Comparison of ENCODE assay signal across 7 cellular contexts in the genomic region with DNA sequence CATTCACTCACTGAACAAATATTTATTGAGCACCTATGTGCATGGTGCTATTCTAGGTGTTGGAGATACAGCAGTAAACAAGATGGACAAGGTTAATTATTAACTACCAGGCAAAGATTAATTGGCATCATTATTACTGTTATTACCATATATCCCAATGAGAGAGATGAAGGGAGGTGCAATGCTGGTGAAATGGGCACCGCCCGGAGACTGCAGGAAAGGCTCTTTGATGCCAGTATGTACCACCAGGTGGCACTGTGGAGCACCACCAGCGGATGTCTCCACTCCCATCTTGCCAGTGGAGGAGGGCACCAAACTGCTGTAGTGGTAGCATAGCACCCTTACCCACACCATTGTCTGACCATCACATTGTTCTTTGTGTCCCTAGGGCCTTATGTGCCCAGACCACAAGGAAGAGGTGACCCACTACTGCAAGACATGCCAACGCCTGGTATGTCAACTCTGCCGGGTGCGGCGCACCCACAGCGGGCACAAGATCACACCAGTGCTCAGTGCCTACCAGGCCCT. TPM values are rescaled to one million over a fixed set of nuclear protein-coding genes. Genes with fewer than 3 reads are reported as not detected.
A peak's percentile ranks its signal among the peaks of the same experiment; 100 is the strongest.
DNase-seq lines count a peak whose midpoint lies in the region; ATAC-seq, FAIRE-seq and TF ChIP-seq lines count a peak whose summit lies in the region.

No MANE protein-coding gene starts in this region.

- peak; percentile 80 for FAIRE-seq in GM12892 (lab: Jason Lieb, UNC)

- no peaks in the 10 kb centered on the region for H3K27me3 Mint-ChIP-seq in T-helper 1 cell treated with Interleukin-12 subunit alpha and Interleukin-12 subunit beta and Interleukin-4 antibody, amounts not matched to agents 30 μg/mL and 1 μg/mL, for 36 hours (ENCODE audit: low read depth)

- H3K27me3 ChIP-seq in adrenal gland (no peaks in the 10 kb centered on the region), heart left ventricle (peaks cover 0 to 28% (median 14%) of the 10 kb centered on the region in 9 donors)

- WGBS in adrenal gland, 4 donors = 61 to 71% (median 61%) methylated on average over 7 to 8 of the region's 8 CpGs
- 60 to 63% (median 62%) methylated on average over 8 of the region's 8 CpGs for WGBS in heart left ventricle, 4 donors

- no peak for TF ChIP-seq POLR2A in GM12892 (IDR thresholded peaks at IDR 0.05; ENCODE audit: low read depth, low read length)
- no peak for TF ChIP-seq POLR2A in adrenal gland (IDR thresholded peaks at IDR 0.05)
- no peak for TF ChIP-seq POLR2A in heart left ventricle (IDR thresholded peaks at IDR 0.05)

- H3K4me3 Mint-ChIP-seq in T-helper 1 cell treated with Interleukin-12 subunit alpha and Interleukin-12 subunit beta and Interleukin-4 antibody, amounts not matched to agents 30 μg/mL and 1 μg/mL, for 36 hours = peak overlapping the region; percentile 58

- H3K9me3 Mint-ChIP-seq in T-helper 1 cell treated with Interleukin-12 subunit alpha and Interleukin-12 subunit beta and Interleukin-4 antibody, amounts not matched to agents 30 μg/mL and 1 μg/mL, for 36 hours = no peaks in the 10 kb centered on the region

- H3K36me3 ChIP-seq in adrenal gland (replicated peaks in 1 of 2) = no peaks in the 10 kb centered on the region
- H3K36me3 ChIP-seq in heart left ventricle = peaks cover 0 to 3% (median 0%) of the 10 kb centered on the region in 9 donors

- H3K27ac ChIP-seq in adrenal gland = peak overlapping the region in 1 of 5 donors; percentile 18
- no peak overlapping the region for H3K27ac ChIP-seq in heart left ventricle

- peak; percentile 83 to 98 (median 88) for TF ChIP-seq CTCF in adrenal gland (IDR thresholded peaks at IDR 0.05)
- peak; percentile 86 to 97 (median 92) for TF ChIP-seq CTCF in heart left ventricle (IDR thresholded peaks at IDR 0.05)

- H3K4me1 ChIP-seq in adrenal gland (replicated peaks in 1 of 2) (peaks cover 7 to 16% of the 10 kb centered on the region in 2 donors), heart left ventricle (peaks cover 0 to 43% (median 20%) of the 10 kb centered on the region in 12 donors)

- intact Hi-C loops in adrenal gland (cut with DNase I) (no loop called here), heart left ventricle (cut with DNase I) (loop anchor here in 8 of 10 donors (2.0 to 10.0 kb wide), 4 partner anchors 48 to 418 kb away; no protein-coding TSS in a partner anchor)

- H3K9me3 ChIP-seq in adrenal gland (replicated peaks in 1 of 3) = no peaks in the 10 kb centered on the region
- H3K9me3 ChIP-seq in heart left ventricle = no peaks in the 10 kb centered on the region

- peaks cover 28% of the 10 kb centered on the region for H3K36me3 Mint-ChIP-seq in T-helper 1 cell treated with Interleukin-12 subunit alpha and Interleukin-12 subunit beta and Interleukin-4 antibody, amounts not matched to agents 30 μg/mL and 1 μg/mL, for 36 hours (ENCODE audit: low read depth)

- H3K27ac Mint-ChIP-seq in T-helper 1 cell treated with Interleukin-12 subunit alpha and Interleukin-12 subunit beta and Interleukin-4 antibody, amounts not matched to agents 30 μg/mL and 1 μg/mL, for 36 hours = peak overlapping the region; percentile 32

- peak; percentile 93 for DNase-seq in GM12892 (ENCODE audit: insufficient read length)
- peak; percentile 46 for DNase-seq in NCI-H187 treated with DMSO at 0.1 percent for 48 hours (lab: John Stamatoyannopoulos, UW)
- DNase-seq in adrenal gland = peak; percentile 77 to 94 (median 86)
- DNase-seq in heart left ventricle = peak; percentile 79 to 87 (median 83)
- DNase-seq in retina = peak; percentile 77

- ATAC-seq in heart left ventricle = peak in 3 of 4 donors; percentile 43 to 52 (median 51)
- no peak for ATAC-seq in GM21360 (IDR thresholded peaks at IDR 0.05; ENCODE audit: unreplicated experiment)

- H3K4me3 ChIP-seq in adrenal gland = no peak overlapping the region
- H3K4me3 ChIP-seq in heart left ventricle = no peak overlapping the region

- H3K4me1 Mint-ChIP-seq in T-helper 1 cell treated with Interleukin-12 subunit alpha and Interleukin-12 subunit beta and Interleukin-4 antibody, amounts not matched to agents 30 μg/mL and 1 μg/mL, for 36 hours (ENCODE audit: low read depth) = peaks cover 45% of the 10 kb centered on the region

RNA-seq across cellular contexts. Expression of a gene that starts 3.0 kb away (rescaled TPM):
- 1.1 TPM for polyA plus RNA-seq in GM12892 (2012; ENCODE audit: missing spikeins)
- total RNA-seq in adrenal gland (under 1 TPM in 6 of 8 donors, not detected in 2; 0.19 to 0.96 (median 0.55) TPM), heart left ventricle (under 1 TPM in 5 of 9 donors, not detected in 4; 0.08 to 0.41 (median 0.12) TPM)
- polyA plus RNA-seq in adrenal gland (1 to 10 TPM in 2 of 3 donors, under 1 TPM in 1; 0.38 to 5.6 (median 1.2) TPM), heart left ventricle (under 1 TPM in 1 of 2 donors, not detected in 1; 0.04 TPM)

RNA-seq across cellular contexts. Expression of a gene that starts 3.5 kb away (rescaled TPM):
- 92.9 TPM for polyA plus RNA-seq in GM12892 (2012; ENCODE audit: missing spikeins)
- 100 to 1,000 TPM in 7 of 8 donors, 10 to 100 TPM in 1; 76.1 to 252 (median 169) TPM for total RNA-seq in adrenal gland
- 100 to 1,000 TPM; 383 to 806 (median 704) TPM for polyA plus RNA-seq in adrenal gland
- 100 to 1,000 TPM; 106 to 199 (median 123) TPM for total RNA-seq in heart left ventricle
- polyA plus RNA-seq in heart left ventricle = 100 to 1,000 TPM; 220 to 283 TPM

RNA-seq across cellular contexts. Expression of a gene that starts 31.1 kb away (rescaled TPM):
- polyA plus RNA-seq in GM12892 (2012; ENCODE audit: missing spikeins) = 7.3 TPM
- 10 to 100 TPM in 6 of 8 donors, 1 to 10 TPM in 2; 7.1 to 38.6 (median 16.1) TPM for total RNA-seq in adrenal gland
- 100 to 1,000 TPM in 1 of 3 donors, 10 to 100 TPM in 1, 1 to 10 TPM in 1; 9.6 to 147 (median 71.3) TPM for polyA plus RNA-seq in adrenal gland
- total RNA-seq in heart left ventricle = 10 to 100 TPM in 2 of 9 donors, 1 to 10 TPM in 7; 3.0 to 22.2 (median 5.5) TPM
- polyA plus RNA-seq in heart left ventricle = 1 to 10 TPM; 2.7 to 6.8 TPM

RNA-seq across cellular contexts. Expression of a gene that starts 31.9 kb away (rescaled TPM):
- 36.4 TPM for polyA plus RNA-seq in GM12892 (2012; ENCODE audit: missing spikeins)
- 10 to 100 TPM; 39.2 to 83.8 (median 45.5) TPM for total RNA-seq in adrenal gland
- 100 to 1,000 TPM in 1 of 3 donors, 10 to 100 TPM in 2; 26.7 to 111 (median 79.8) TPM for polyA plus RNA-seq in adrenal gland
- total RNA-seq in heart left ventricle = 10 to 100 TPM; 14.1 to 32.2 (median 19.3) TPM
- 10 to 100 TPM; 28.1 to 37.1 TPM for polyA plus RNA-seq in heart left ventricle

RNA-seq across cellular contexts. Expression of a gene that starts 36.3 kb away (rescaled TPM):
- 19.6 TPM for polyA plus RNA-seq in GM12892 (2012; ENCODE audit: missing spikeins)
- total RNA-seq in adrenal gland (100 to 1,000 TPM; 136 to 192 (median 163) TPM), heart left ventricle (10 to 100 TPM; 46.1 to 70.7 (median 54.4) TPM)
- polyA plus RNA-seq in adrenal gland (1,000 to 10,000 TPM in 2 of 3 donors, 1 to 10 TPM in 1; 6.8 to 1,427 (median 1,371) TPM), heart left ventricle (100 to 1,000 TPM in 1 of 2 donors, 10 to 100 TPM in 1; 75.4 to 216 TPM)

Comparison
In these comparisons a context has a peak if more than half of its experiments do, and no peak if none do; other contexts are left out.
1. intact Hi-C loops: an anchor here in heart left ventricle (2.0 to 10.0 kb wide); none called in adrenal gland.